In the genomic region with DNA sequence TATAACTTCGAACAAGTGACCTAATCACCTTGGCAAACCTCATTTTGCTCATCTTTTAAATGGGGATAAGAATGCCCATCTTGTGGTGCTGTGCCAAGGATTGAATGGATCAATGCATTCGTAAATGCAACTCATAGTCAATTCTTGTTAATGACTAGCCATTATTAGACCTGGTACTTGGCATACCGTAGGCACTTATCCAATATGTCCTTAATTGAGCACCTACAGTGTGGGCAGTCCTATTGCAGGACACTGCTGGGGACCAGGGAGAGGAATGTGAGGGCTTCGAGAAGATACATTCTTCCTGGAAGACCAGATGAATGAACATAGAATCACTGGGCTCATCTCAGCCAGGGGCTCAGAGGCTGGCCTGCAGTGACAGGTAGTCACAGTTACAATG, we compare ENCODE assay signal across 19 cellular contexts.
DNase-seq lines count a peak whose midpoint lies in the region; ATAC-seq and TF ChIP-seq lines count a peak whose summit lies in the region.
"Had no signal": no experiment of that assay in that cellular context is flagged by ENCODE, and none has a peak within 500 bp of the region (broad histone marks: within the 10 kb centered on the region; RNA-seq: fewer than 3 reads in every experiment).

No MANE protein-coding gene starts in this region.

- peak overlapping the region; percentile 10 for H2AK5ac ChIP-seq in neuronal stem cell (ENCODE audit: low read depth, low read length)

- no peaks in the 10 kb centered on the region for H3K9me2 ChIP-seq in SK-N-SH

- H4K20me1 ChIP-seq in SK-N-SH (ENCODE audit: insufficient read depth): no peaks in the 10 kb centered on the region

- H3K9ac ChIP-seq in SK-N-SH: no peak overlapping the region
- H3K9ac ChIP-seq in neuronal stem cell (ENCODE audit: low read depth, low read length, poor library complexity): no peak overlapping the region

- WGBS in SK-N-SH (ENCODE audit: low lambda C conversion rate): 76% methylated on average over 4 of the region's 4 CpGs
- WGBS in neuronal stem cell (ENCODE audit: extremely low coverage in 2 of 2, insufficient read length in 2 of 2, insufficient replicate concordance in 1 of 2), 2 donors: no CpG with 5 or more reads among the region's 4 CpGs
- WGBS in adrenal gland, 4 donors: 71 to 84% (median 78%) methylated on average over 3 to 4 of the region's 4 CpGs

- H3K4ac ChIP-seq in neuronal stem cell (ENCODE audit: low read length): no peak overlapping the region

- no peak for TF ChIP-seq POLR2A in adrenal gland (IDR thresholded peaks at IDR 0.05)

- no peaks in the 10 kb centered on the region for H3K36me3 ChIP-seq in SK-N-SH (replicated peaks in 1 of 2; ENCODE audit: control insufficient read depth in 1 of 2, insufficient read depth in 2 of 2, low read length in 1 of 2)
- H3K36me3 ChIP-seq in neuronal stem cell (replicated peaks in 1 of 2; ENCODE audit: control insufficient read depth in 2 of 2, insufficient read depth in 2 of 2, low read length in 2 of 2): no peaks in the 10 kb centered on the region
- H3K36me3 ChIP-seq in adrenal gland (replicated peaks in 1 of 2): no peaks in the 10 kb centered on the region

- H3K4me1 ChIP-seq in SK-N-SH (ENCODE audit: control insufficient read depth in 1 of 2, insufficient read depth in 2 of 2, low read depth in 1 of 2, low read length in 1 of 2) (peaks cover 12 to 42% of the 10 kb centered on the region in 2 experiments; a peak in 2 of 4 replicates), neuronal stem cell (ENCODE audit: control insufficient read depth in 2 of 2, insufficient read depth in 1 of 2, low read depth in 1 of 2, low read length in 2 of 2) (peaks cover 0 to 14% of the 10 kb centered on the region in 2 donors), adrenal gland (replicated peaks in 1 of 2) (peaks cover 0 to 19% of the 10 kb centered on the region in 2 donors)

- no peak overlapping the region for H2BK120ac ChIP-seq in neuronal stem cell (ENCODE audit: low read depth, low read length)

- TF ChIP-seq CTCF in SK-N-SH (IDR thresholded peaks at IDR 0.05) (no peak), CD14-positive monocyte (IDR thresholded peaks at IDR 0.05) (no peak), activated B cell treated with CpG ODN at 0.5 μM for 24 hours (IDR thresholded peaks at IDR 0.05) (no peak), adrenal gland (IDR thresholded peaks at IDR 0.05) (no peak)

- H3K4me1 Mint-ChIP-seq in CD14-positive monocyte (peaks cover 25% of the 10 kb centered on the region), activated B cell treated with CpG ODN at 0.5 μM for 24 hours (peaks cover 40% of the 10 kb centered on the region)
- H3K4me1 Mint-ChIP-seq: CD4-positive, alpha-beta memory T cell had no signal

- H2BK12ac ChIP-seq in neuronal stem cell (ENCODE audit: low read length): no peak overlapping the region

- no peak overlapping the region for H2BK15ac ChIP-seq in neuronal stem cell (ENCODE audit: low read length)

- H3K4me3 Mint-ChIP-seq in CD14-positive monocyte (no peak overlapping the region), activated B cell treated with CpG ODN at 0.5 μM for 24 hours (no peak overlapping the region)
- H3K4me3 Mint-ChIP-seq: CD4-positive, alpha-beta memory T cell; H9 had no signal

- CTCF ChIA-PET in SK-N-SH (lab: Yijun Ruan, JAX): interaction anchor here (0.9 kb wide), 1 partner anchor 213 kb away, joined by 3 read pairs; no protein-coding TSS in a partner anchor
- CTCF ChIA-PET in activated B cell treated with CpG ODN at 0.5 μM for 24 hours (lab: Charles Lee): no interaction called here

- POLR2A ChIA-PET in SK-N-SH (lab: Yijun Ruan, JAX): no interaction called here
- POLR2A ChIA-PET in activated B cell treated with CpG ODN at 0.5 μM for 24 hours (lab: Charles Lee): interaction anchor here (0.6 kb wide), 1 partner anchor 74 kb away, joined by 3 read pairs; no protein-coding TSS in a partner anchor

- no peaks in the 10 kb centered on the region for H3K9me3 Mint-ChIP-seq in CD14-positive monocyte
- H3K9me3 Mint-ChIP-seq in activated B cell treated with CpG ODN at 0.5 μM for 24 hours: no peaks in the 10 kb centered on the region
- H3K9me3 Mint-ChIP-seq: CD4-positive, alpha-beta memory T cell; H9 had no signal

- H4K91ac ChIP-seq in neuronal stem cell (ENCODE audit: low read depth, low read length, poor library complexity): no peak overlapping the region

- no peak overlapping the region for H2BK5ac ChIP-seq in neuronal stem cell (ENCODE audit: low read length)

- H3K79me1 ChIP-seq in neuronal stem cell (ENCODE audit: low read depth, low read length): no peaks in the 10 kb centered on the region

- DNase-seq in SK-N-SH (no peak), CD14-positive monocyte (ENCODE audit: low spot score) (peak; percentile 11), activated B cell treated with CpG ODN at 0.5 μM for 24 hours (peak; percentile 5), neuronal stem cell (ENCODE audit: low spot score) (no peak), adrenal gland (no peak), NOMO-1 treated with DMSO at 0.1 percent for 48 hours (lab: John Stamatoyannopoulos, UW; ENCODE audit: unreplicated experiment) (no peak)
- no peak for DNase-seq in stimulated activated CD4-positive, alpha-beta T cell treated with anti-CD3 and anti-CD28 coated beads, Interleukin-4, amount 100 ng/mL, for 1 hour
- DNase-seq: AML-193; CD4-positive, alpha-beta memory T cell; DMS53; DND-41; EL; H9 had no signal

- no peak overlapping the region for H4K8ac ChIP-seq in neuronal stem cell (ENCODE audit: low read depth, low read length)

- H2AFZ ChIP-seq in SK-N-SH (ENCODE audit: low read depth) (no peak overlapping the region), neuronal stem cell (ENCODE audit: low read length) (no peak overlapping the region)

- H3K79me2 ChIP-seq in SK-N-SH (ENCODE audit: insufficient read depth): no peaks in the 10 kb centered on the region

- H3K23ac ChIP-seq in neuronal stem cell (ENCODE audit: low read depth, low read length, poor library complexity): no peak overlapping the region

- intact Hi-C loops in CD14-positive monocyte (cut with micrococcal nuclease): loop anchor here (5.0 kb wide), 2 partner anchors 32 to 38 kb away; no protein-coding TSS in a partner anchor
- intact Hi-C loops in activated B cell treated with CpG ODN at 0.5 μM for 24 hours (cut with micrococcal nuclease): no loop called here
- intact Hi-C loops in adrenal gland (cut with DNase I): no loop called here

- H3K4me3 ChIP-seq in SK-N-SH (ENCODE audit: low read depth in 2 of 2, low read length in 1 of 2) (no peak overlapping the region), neuronal stem cell (ENCODE audit: low read length in 2 of 2) (no peak overlapping the region), adrenal gland (no peak overlapping the region)
- H3K4me3 ChIP-seq: A549, GM12878 had no signal

- no peak overlapping the region for H3K14ac ChIP-seq in neuronal stem cell (ENCODE audit: low read length)

- H3K27me3 Mint-ChIP-seq in CD14-positive monocyte (ENCODE audit: low read depth in 3 of 3) (peaks cover 6 to 19% (median 9%) of the 10 kb centered on the region in 3 donors), activated B cell treated with CpG ODN at 0.5 μM for 24 hours (peaks cover 3% of the 10 kb centered on the region)

- H3F3A ChIP-seq in SK-N-SH (replicated peaks; ENCODE audit: insufficient read depth): peaks cover 9% of the 10 kb centered on the region

- H3K27me3 ChIP-seq in SK-N-SH (ENCODE audit: insufficient read depth): no peaks in the 10 kb centered on the region
- H3K27me3 ChIP-seq in neuronal stem cell (ENCODE audit: control insufficient read depth in 3 of 3, insufficient read depth in 3 of 3, low read depth in 1 of 3, low read length in 3 of 3): peaks cover 0 to 6% (median 0%) of the 10 kb centered on the region in 3 experiments
- H3K27me3 ChIP-seq in adrenal gland: no peaks in the 10 kb centered on the region

- no peak overlapping the region for H3K27ac Mint-ChIP-seq in CD14-positive monocyte
- H3K27ac Mint-ChIP-seq in activated B cell treated with CpG ODN at 0.5 μM for 24 hours: no peak overlapping the region
- H3K27ac Mint-ChIP-seq: H9 had no signal

- H3K9me3 ChIP-seq in SK-N-SH (no peaks in the 10 kb centered on the region), neuronal stem cell (replicated peaks in 1 of 2; ENCODE audit: control insufficient read depth in 2 of 2, insufficient read depth in 1 of 2, low read depth in 1 of 2, low read length in 2 of 2) (no peaks in the 10 kb centered on the region), adrenal gland (replicated peaks in 1 of 3) (no peaks in the 10 kb centered on the region)
- H3K9me3 ChIP-seq: A549 had no signal

- H3K36me3 Mint-ChIP-seq in CD14-positive monocyte (peaks cover 5 to 8% of the 10 kb centered on the region in 2 donors), activated B cell treated with CpG ODN at 0.5 μM for 24 hours (ENCODE audit: low read depth) (no peaks in the 10 kb centered on the region)
- H3K36me3 Mint-ChIP-seq: CD4-positive, alpha-beta memory T cell had no signal

- H3K27ac ChIP-seq in SK-N-SH (ENCODE audit: low read depth in 2 of 2, low read length in 1 of 2): no peak overlapping the region
- H3K27ac ChIP-seq in neuronal stem cell (replicated peaks; ENCODE audit: low read length): no peak overlapping the region
- H3K27ac ChIP-seq in adrenal gland: no peak overlapping the region
- H3K27ac ChIP-seq: 22Rv1, C4-2B, HL-60 had no signal

- TF ChIP-seq RAD21 in SK-N-SH (IDR thresholded peaks at IDR 0.05; ENCODE audit: low read length): no peak

- H3K18ac ChIP-seq in neuronal stem cell (ENCODE audit: low read length): no peak overlapping the region

- no peak for ATAC-seq in SK-N-SH treated with all-trans-retinoic acid at 6 μM for 48 hours
- ATAC-seq in activated B cell treated with CpG ODN at 0.5 μM for 24 hours (ENCODE audit: low read depth): no peak
- ATAC-seq: A549, GM12878 had no signal

- TF ChIP-seq EP300 in SK-N-SH (IDR thresholded peaks at IDR 0.05; ENCODE audit: borderline replicate concordance in 1 of 2, low read depth in 1 of 2, low read length in 1 of 2): no peak

- H3K4me2 ChIP-seq in SK-N-SH (no peak overlapping the region), neuronal stem cell (ENCODE audit: insufficient read depth, low read length, poor library complexity, severe bottlenecking) (no peak overlapping the region)
- H3K4me2 ChIP-seq: A549 had no signal

TF ChIP-seq in SK-N-SH treated with all-trans-retinoic acid at 6 μM for 48 hours, 23 proteins besides CTCF, POLR2A, EP300 and RAD21:
- TF ChIP-seq ZNF8 (CRISPR knock-in tag; IDR thresholded peaks at IDR 0.05) (peak; percentile 88), ARNTL (CRISPR knock-in tag; IDR thresholded peaks at IDR 0.05; ENCODE audit: borderline replicate concordance, low read depth) (no peak)

TF ChIP-seq in SK-N-SH, 30 proteins besides CTCF, POLR2A, EP300 and RAD21 (continues in another document):
- TF ChIP-seq CHD2 (IDR thresholded peaks at IDR 0.05; ENCODE audit: low read length, partially characterized antibody) (no peak), RXRA (IDR thresholded peaks at IDR 0.05; ENCODE audit: borderline replicate concordance, low read depth) (no peak), MEF2A (IDR thresholded peaks at IDR 0.05; ENCODE audit: borderline replicate concordance, low read depth) (no peak), ELF1 (IDR thresholded peaks at IDR 0.05) (no peak), RCOR1 (IDR thresholded peaks at IDR 0.05; ENCODE audit: low read length) (no peak), NRF1 (IDR thresholded peaks at IDR 0.05; ENCODE audit: low read depth, low read length) (no peak), POLR2AphosphoS5 (IDR thresholded peaks at IDR 0.05; ENCODE audit: low read depth, low read length) (no peak), JUND (IDR thresholded peaks at IDR 0.05) (no peak)

Comparison
In these comparisons a context has a peak if more than half of its experiments do, and no peak if none do; other contexts are left out.
1. DNase-seq: peak in CD14-positive monocyte (single experiment) and activated B cell treated with CpG ODN at 0.5 μM for 24 hours (single experiment); none in SK-N-SH (single experiment), neuronal stem cell (single experiment), stimulated activated CD4-positive, alpha-beta T cell treated with anti-CD3 and anti-CD28 coated beads, Interleukin-4, amount 100 ng/mL, for 1 hour (single experiment), adrenal gland (0 of 7) and NOMO-1 treated with DMSO at 0.1 percent for 48 hours (single experiment).
2. intact Hi-C loops: an anchor here in CD14-positive monocyte (5.0 kb wide); none called in activated B cell treated with CpG ODN at 0.5 μM for 24 hours and adrenal gland.